ENCODE assay signal across 15 cellular contexts in the genomic region with DNA sequence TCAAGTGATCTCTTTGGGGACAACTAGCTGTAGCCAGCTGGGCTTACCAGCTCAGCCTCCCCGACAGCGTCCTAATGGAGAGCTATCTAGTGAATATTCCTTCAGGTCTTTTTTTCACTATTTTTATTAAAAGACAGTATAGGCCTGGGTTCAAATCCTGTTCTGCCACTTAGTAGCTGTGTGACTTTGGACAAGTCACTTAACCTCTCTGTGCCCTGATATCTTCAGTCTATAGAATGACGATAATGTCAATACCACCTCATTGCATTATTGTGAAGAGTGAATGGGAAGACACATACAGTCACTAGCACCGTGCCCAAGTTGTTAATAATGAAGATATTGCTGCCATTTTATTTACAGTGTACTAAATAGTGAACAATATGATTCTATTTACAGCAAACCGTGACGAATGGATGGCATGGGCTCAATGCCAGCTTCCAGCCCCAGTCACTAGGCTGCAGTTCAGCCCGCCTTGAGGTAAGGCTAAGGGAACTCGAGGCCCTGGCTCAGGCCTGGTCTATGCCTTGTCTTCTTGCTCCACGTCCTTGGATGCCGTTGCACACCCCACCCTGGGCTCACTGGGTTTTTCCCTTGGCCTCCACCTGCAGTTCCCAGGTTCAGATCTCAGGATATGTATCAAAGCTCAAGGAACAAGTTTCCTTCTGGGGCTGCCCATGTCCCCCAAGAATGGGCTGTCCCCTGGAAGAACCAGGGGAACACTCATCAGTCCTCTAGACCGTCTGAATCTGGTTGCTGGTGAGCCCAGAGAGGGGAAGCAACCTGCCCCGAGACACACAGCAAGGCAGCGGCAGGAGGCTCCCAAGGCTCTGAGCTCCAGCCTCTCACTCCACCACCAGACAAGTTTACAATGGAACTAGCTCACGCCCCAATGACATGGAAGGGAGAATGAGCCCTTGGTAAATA.
A peak's percentile ranks its signal among the peaks of the same experiment; 100 is the strongest.
DNase-seq lines count a peak whose midpoint lies in the region; ATAC-seq, FAIRE-seq and TF ChIP-seq lines count a peak whose summit lies in the region.
"Had no signal": no experiment of that assay in that cellular context is flagged by ENCODE, and none has a peak within 500 bp of the region (broad histone marks: within the 10 kb centered on the region; RNA-seq: fewer than 3 reads in every experiment).

No MANE protein-coding gene starts in this region.

- H3K36me3 Mint-ChIP-seq in activated B cell treated with CpG ODN at 0.5 μM for 24 hours (ENCODE audit: low read depth): no peaks in the 10 kb centered on the region
- H3K36me3 Mint-ChIP-seq: T-cell had no signal

- H3K4me2 ChIP-seq in A549: no peak overlapping the region

- H3K4me3 ChIP-seq in A549 (no peak overlapping the region), mucosa of descending colon (no peak overlapping the region)

- no peak for TF ChIP-seq RAD21 in A549 (conservative IDR thresholded peaks at IDR 0.05 in 1 of 2, IDR thresholded peaks at IDR 0.05 in 1 of 2)

- peak; percentile 70 for FAIRE-seq in A549 (lab: Jason Lieb, UNC)

- H3K27ac ChIP-seq in A549: no peak overlapping the region
- H3K27ac ChIP-seq: C4-2B had no signal

- peak overlapping the region; percentile 18 for H3K27ac Mint-ChIP-seq in activated B cell treated with CpG ODN at 0.5 μM for 24 hours
- H3K27ac Mint-ChIP-seq: activated T-helper 2 cell treated with anti-CD3 and anti-CD28 coated beads, Interferon-gamma antibody, Interleukin-2, Interleukin-4, amounts not matched to agents 10 μg/mL and 5 μg/mL and 100 μg/mL, durations not matched to agents 14 hours and 24 hours and 36 hours; T-cell had no signal

- no peak for TF ChIP-seq POLR2A in A549 (IDR thresholded peaks at IDR 0.05; ENCODE audit: low read length)

- H3K9me3 Mint-ChIP-seq in activated B cell treated with CpG ODN at 0.5 μM for 24 hours: no peaks in the 10 kb centered on the region
- H3K9me3 Mint-ChIP-seq: activated T-helper 2 cell treated with anti-CD3 and anti-CD28 coated beads, Interferon-gamma antibody, Interleukin-2, Interleukin-4, amounts not matched to agents 10 μg/mL and 5 μg/mL and 100 μg/mL, durations not matched to agents 14 hours and 24 hours and 36 hours had no signal

- peaks cover 43% of the 10 kb centered on the region for H3K27me3 Mint-ChIP-seq in activated B cell treated with CpG ODN at 0.5 μM for 24 hours
- H3K27me3 Mint-ChIP-seq: T-cell had no signal

- no peaks in the 10 kb centered on the region for H3K9me3 ChIP-seq in A549
- no peaks in the 10 kb centered on the region for H3K9me3 ChIP-seq in mucosa of descending colon

- H3K4me1 ChIP-seq in A549 (no peaks in the 10 kb centered on the region), mucosa of descending colon (ENCODE audit: low read depth) (peaks cover 18% of the 10 kb centered on the region)

- no peak for ATAC-seq in A549
- no peak for ATAC-seq in activated B cell treated with CpG ODN at 0.5 μM for 24 hours (ENCODE audit: low read depth)
- ATAC-seq in mucosa of descending colon: no peak
- ATAC-seq in GM18520 (IDR thresholded peaks at IDR 0.05; ENCODE audit: unreplicated experiment): no peak
- no peak for ATAC-seq in esophagus mucosa
- no peak for ATAC-seq in HG02798 (IDR thresholded peaks at IDR 0.05; ENCODE audit: poor library complexity, unreplicated experiment)
- ATAC-seq: Panc1 had no signal

- 61% methylated on average over 14 of the region's 14 CpGs for WGBS in A549 (ENCODE audit: missing lambda C conversion rate)

- intact Hi-C loops in activated B cell treated with CpG ODN at 0.5 μM for 24 hours (cut with micrococcal nuclease): loop anchor here (10.0 kb wide), 1 partner anchor 68 kb away; no protein-coding TSS in a partner anchor
- intact Hi-C loops in mucosa of descending colon (cut with DNase I, micrococcal nuclease): no loop called here

- no peak overlapping the region for H3K4me3 Mint-ChIP-seq in activated B cell treated with CpG ODN at 0.5 μM for 24 hours
- H3K4me3 Mint-ChIP-seq: T-cell had no signal

- DNase-seq in A549 (ENCODE audit: low read depth in 1 of 2, low spot score in 1 of 2) (no peak), COLO829 (ENCODE audit: low spot score) (peak; percentile 25), activated B cell treated with CpG ODN at 0.5 μM for 24 hours (no peak), mucosa of descending colon (peak in 2 of 3 donors; percentile 48 to 57), DMS153 (lab: John Stamatoyannopoulos, UW) (no peak)
- DNase-seq: activated CD4-positive, alpha-beta T cell treated with anti-CD3 and anti-CD28 coated beads, Interleukin-2, amount 50 U/mL, for 1 hour; midbrain; stimulated activated CD4-positive, alpha-beta T cell treated with anti-CD3 and anti-CD28 coated beads, Interleukin-4, amount 100 ng/mL, for 1 hour had no signal

- H3K4me1 Mint-ChIP-seq in activated B cell treated with CpG ODN at 0.5 μM for 24 hours: peaks cover 33% of the 10 kb centered on the region

- no peaks in the 10 kb centered on the region for H3K36me3 ChIP-seq in mucosa of descending colon (ENCODE audit: low read depth)

- TF ChIP-seq EP300 in A549 (IDR thresholded peaks at IDR 0.05): no peak

- CTCF ChIA-PET in A549 (lab: Yijun Ruan, JAX): interaction anchor here (0.8 to 1.8 kb wide), 4 partner anchors 8 to 131 kb away, joined by 3 to 4 read pairs (median 3); no protein-coding TSS in a partner anchor
- CTCF ChIA-PET in activated B cell treated with CpG ODN at 0.5 μM for 24 hours (lab: Charles Lee): no interaction called here

- no peak for TF ChIP-seq CTCF in A549 (IDR thresholded peaks at IDR 0.05)
- no peak for TF ChIP-seq CTCF in activated B cell treated with CpG ODN at 0.5 μM for 24 hours (IDR thresholded peaks at IDR 0.05)
- no peak for TF ChIP-seq CTCF in mucosa of descending colon (IDR thresholded peaks at IDR 0.05)

- POLR2A ChIA-PET in A549 (lab: Yijun Ruan, JAX): no interaction called here
- POLR2A ChIA-PET in activated B cell treated with CpG ODN at 0.5 μM for 24 hours (lab: Charles Lee): interaction anchor here (0.6 to 1.1 kb wide), 2 partner anchors 12 to 20 kb away, joined by 3 read pairs; no protein-coding TSS in a partner anchor

TF ChIP-seq in A549, 52 proteins besides CTCF, POLR2A, EP300 and RAD21:
- TF ChIP-seq JUN (IDR thresholded peaks at IDR 0.05) (no peak), KDM1A (IDR thresholded peaks at IDR 0.05; ENCODE audit: low read depth) (0 out of 2 replicates have a peak, but pooled peaks have one; percentile 22), JUNB (IDR thresholded peaks at IDR 0.05) (no peak), ZFP36 (IDR thresholded peaks at IDR 0.05; ENCODE audit: borderline replicate concordance, partially characterized antibody) (peak; percentile 69), SREBF2 (IDR thresholded peaks at IDR 0.05) (no peak)

Comparison
In these comparisons a context has a peak if more than half of its experiments do, and no peak if none do; other contexts are left out.
1. DNase-seq: peak in COLO829 (single experiment) and mucosa of descending colon (2 of 3); none in A549 (0 of 2), activated B cell treated with CpG ODN at 0.5 μM for 24 hours (single experiment) and DMS153 (single experiment).